Comparison of ENCODE assay signal across 16 cellular contexts in genomic region chr19:49872245-49873148, GRCh38. TPM values are rescaled to one million over a fixed set of nuclear protein-coding genes. Genes with fewer than 3 reads are reported as not detected.
DNase-seq lines count a peak whose midpoint lies in the region; ATAC-seq, FAIRE-seq and TF ChIP-seq lines count a peak whose summit lies in the region.
"Had no signal": no experiment of that assay in that cellular context is flagged by ENCODE, and none has a peak within 500 bp of the region (broad histone marks: within the 10 kb centered on the region; RNA-seq: fewer than 3 reads in every experiment).

No MANE protein-coding gene starts in this region.

- no peaks in the 10 kb centered on the region for H3K9me3 ChIP-seq in astrocyte (ENCODE audit: insufficient read depth, low read depth, low read length)
- H3K9me3 ChIP-seq in pancreas = no peaks in the 10 kb centered on the region
- H3K9me3 ChIP-seq: gastroesophageal sphincter, prostate gland, transverse colon had no signal

- H3K4me1 Mint-ChIP-seq in activated CD8-positive, alpha-beta T cell treated with anti-CD3 and anti-CD28 coated beads, Interleukin-2, amount 10 ng/mL, durations not matched to agents 7 days and 5 days (ENCODE audit: low read depth) = peaks cover 35% of the 10 kb centered on the region
- peaks cover 28% of the 10 kb centered on the region for H3K4me1 Mint-ChIP-seq in activated CD8-positive, alpha-beta T cell treated with anti-CD3 and anti-CD28 coated beads for 36 hours (ENCODE audit: low read depth)
- H3K4me1 Mint-ChIP-seq in astrocyte (ENCODE audit: low read depth, unreplicated experiment) = peaks cover 6% of the 10 kb centered on the region

- WGBS in pancreas, 2 donors = 84 to 88% methylated on average over 27 to 29 of the region's 29 CpGs

- H3K27ac ChIP-seq in astrocyte (ENCODE audit: low read depth, low read length) (no peak overlapping the region), pancreas (no peak overlapping the region)
- H3K27ac ChIP-seq: prostate gland, transverse colon had no signal

- no peak for FAIRE-seq in astrocyte (lab: Jason Lieb, UNC)
- FAIRE-seq in pancreas (lab: Jason Lieb, UNC) = no peak
- FAIRE-seq: endometrium, RCC 7860 had no signal

- H3K36me3 ChIP-seq in astrocyte (ENCODE audit: insufficient read depth, low read length) = peaks cover 4% of the 10 kb centered on the region
- no peaks in the 10 kb centered on the region for H3K36me3 ChIP-seq in pancreas
- H3K36me3 ChIP-seq: prostate gland, transverse colon had no signal

- H3K27me3 ChIP-seq in astrocyte (ENCODE audit: insufficient read depth, low read length) (no peaks in the 10 kb centered on the region), pancreas (no peaks in the 10 kb centered on the region)
- H3K27me3 ChIP-seq: gastroesophageal sphincter, transverse colon had no signal

- peaks cover 52% of the 10 kb centered on the region for H3K79me2 ChIP-seq in astrocyte (ENCODE audit: insufficient read depth, low read length)

- no peaks in the 10 kb centered on the region for H4K20me1 ChIP-seq in astrocyte (ENCODE audit: insufficient read depth, low read length)

- H3K36me3 Mint-ChIP-seq in activated CD8-positive, alpha-beta T cell treated with anti-CD3 and anti-CD28 coated beads, Interleukin-2, amount 10 ng/mL, durations not matched to agents 7 days and 5 days (ENCODE audit: low read depth) = no peaks in the 10 kb centered on the region
- peaks cover 3% of the 10 kb centered on the region for H3K36me3 Mint-ChIP-seq in activated CD8-positive, alpha-beta T cell treated with anti-CD3 and anti-CD28 coated beads for 36 hours (ENCODE audit: low read depth)
- peaks cover 14% of the 10 kb centered on the region for H3K36me3 Mint-ChIP-seq in astrocyte (ENCODE audit: low read depth, unreplicated experiment)

- DNase-seq in activated CD8-positive, alpha-beta T cell treated with anti-CD3 and anti-CD28 coated beads, Interleukin-2, amount 10 ng/mL, durations not matched to agents 7 days and 5 days = no peak
- no peak for DNase-seq in activated CD8-positive, alpha-beta T cell treated with anti-CD3 and anti-CD28 coated beads for 36 hours
- no peak for DNase-seq in astrocyte (ENCODE audit: low read depth)
- DNase-seq in pancreas = peak in 4 of 6 donors; percentile 24 to 82 (median 51)
- DNase-seq in kidney glomerular epithelial cell (lab: John Stamatoyannopoulos, UW) = no peak
- DNase-seq in superior temporal gyrus (ENCODE audit: extremely low spot score) = no peak
- DNase-seq: activated naive CD4-positive, alpha-beta T cell treated with anti-CD3 and anti-CD28 coated beads for 36 hours; H7; NCI-H146; stimulated activated CD8-positive, alpha-beta memory T cell treated with anti-CD3 and anti-CD28 coated beads, Interleukin-4, amount 100 ng/mL, for 48 hours; transverse colon had no signal

- no peak overlapping the region for H2AFZ ChIP-seq in astrocyte (ENCODE audit: low read depth, low read length)

- no peak for ATAC-seq in activated CD8-positive, alpha-beta T cell treated with anti-CD3 and anti-CD28 coated beads, Interleukin-2, amount 10 ng/mL, durations not matched to agents 7 days and 5 days
- no peak for ATAC-seq in activated CD8-positive, alpha-beta T cell treated with anti-CD3 and anti-CD28 coated beads for 36 hours
- no peak for ATAC-seq in pancreas
- ATAC-seq: gastroesophageal sphincter had no signal

- H3K27ac Mint-ChIP-seq in activated CD8-positive, alpha-beta T cell treated with anti-CD3 and anti-CD28 coated beads, Interleukin-2, amount 10 ng/mL, durations not matched to agents 7 days and 5 days = peak overlapping the region; percentile 74
- no peak overlapping the region for H3K27ac Mint-ChIP-seq in activated CD8-positive, alpha-beta T cell treated with anti-CD3 and anti-CD28 coated beads for 36 hours
- peak overlapping the region; percentile 34 for H3K27ac Mint-ChIP-seq in astrocyte (ENCODE audit: unreplicated experiment)
- H3K27ac Mint-ChIP-seq: activated naive CD4-positive, alpha-beta T cell treated with anti-CD3 and anti-CD28 coated beads for 36 hours had no signal

- CTCF ChIA-PET in activated CD8-positive, alpha-beta T cell treated with anti-CD3 and anti-CD28 coated beads, Interleukin-2, amount 10 ng/mL, durations not matched to agents 7 days and 5 days (lab: Charles Lee) = no interaction called here
- CTCF ChIA-PET in activated CD8-positive, alpha-beta T cell treated with anti-CD3 and anti-CD28 coated beads for 36 hours (lab: Charles Lee) = no interaction called here

- no peak overlapping the region for H3K4me3 Mint-ChIP-seq in activated CD8-positive, alpha-beta T cell treated with anti-CD3 and anti-CD28 coated beads, Interleukin-2, amount 10 ng/mL, durations not matched to agents 7 days and 5 days
- H3K4me3 Mint-ChIP-seq in activated CD8-positive, alpha-beta T cell treated with anti-CD3 and anti-CD28 coated beads for 36 hours = no peak overlapping the region
- H3K4me3 Mint-ChIP-seq in astrocyte (ENCODE audit: unreplicated experiment) = peak overlapping the region; percentile 60
- H3K4me3 Mint-ChIP-seq: activated naive CD4-positive, alpha-beta T cell treated with anti-CD3 and anti-CD28 coated beads for 36 hours had no signal

- H3K9ac ChIP-seq in astrocyte (ENCODE audit: low read length) = no peak overlapping the region

- no peaks in the 10 kb centered on the region for H3K27me3 Mint-ChIP-seq in activated CD8-positive, alpha-beta T cell treated with anti-CD3 and anti-CD28 coated beads, Interleukin-2, amount 10 ng/mL, durations not matched to agents 7 days and 5 days (ENCODE audit: low read depth)
- H3K27me3 Mint-ChIP-seq in activated CD8-positive, alpha-beta T cell treated with anti-CD3 and anti-CD28 coated beads for 36 hours = no peaks in the 10 kb centered on the region
- no peaks in the 10 kb centered on the region for H3K27me3 Mint-ChIP-seq in astrocyte (ENCODE audit: low read depth, unreplicated experiment)

- H3K4me2 ChIP-seq in astrocyte (ENCODE audit: low read length) = no peak overlapping the region

- intact Hi-C loops in activated CD8-positive, alpha-beta T cell treated with anti-CD3 and anti-CD28 coated beads for 36 hours (cut with micrococcal nuclease) = loop anchor here (10.0 kb wide), 1 partner anchor 52 kb away; the partner anchor contains the start of genes ATF5 and NUP62
- intact Hi-C loops in pancreas (cut with DNase I) = no loop called here

- POLR2A ChIA-PET in activated CD8-positive, alpha-beta T cell treated with anti-CD3 and anti-CD28 coated beads, Interleukin-2, amount 10 ng/mL, durations not matched to agents 7 days and 5 days (lab: Charles Lee) = interaction anchor here (0.6 kb wide), 1 partner anchor 10 kb away, joined by 3 read pairs; no protein-coding TSS in a partner anchor
- POLR2A ChIA-PET in activated CD8-positive, alpha-beta T cell treated with anti-CD3 and anti-CD28 coated beads for 36 hours (lab: Charles Lee) = interaction anchor here (0.7 to 2.1 kb wide), 2 partner anchors 21 to 42 kb away, joined by 3 to 6 read pairs; partner anchors contain the start of gene PTOV1

- no peak for TF ChIP-seq CTCF in activated CD8-positive, alpha-beta T cell treated with anti-CD3 and anti-CD28 coated beads for 36 hours (IDR thresholded peaks at IDR 0.05)
- TF ChIP-seq CTCF in astrocyte (IDR thresholded peaks at IDR 0.05; ENCODE audit: insufficient read depth, low read depth, low read length) (no peak), pancreas (IDR thresholded peaks at IDR 0.05) (no peak)

- H3K4me1 ChIP-seq in astrocyte (ENCODE audit: insufficient read depth, low read length) (peaks cover 30% of the 10 kb centered on the region), pancreas (peaks cover 7 to 24% (median 13%) of the 10 kb centered on the region in 3 donors)

- no peak overlapping the region for H3K4me3 ChIP-seq in astrocyte (ENCODE audit: insufficient read depth, low read depth, low read length)
- no peak overlapping the region for H3K4me3 ChIP-seq in pancreas
- H3K4me3 ChIP-seq: gastroesophageal sphincter, prostate gland, transverse colon had no signal

- H3K9me3 Mint-ChIP-seq in activated CD8-positive, alpha-beta T cell treated with anti-CD3 and anti-CD28 coated beads, Interleukin-2, amount 10 ng/mL, durations not matched to agents 7 days and 5 days (ENCODE audit: insufficient read depth) = no peaks in the 10 kb centered on the region
- no peaks in the 10 kb centered on the region for H3K9me3 Mint-ChIP-seq in activated CD8-positive, alpha-beta T cell treated with anti-CD3 and anti-CD28 coated beads for 36 hours
- H3K9me3 Mint-ChIP-seq in astrocyte (ENCODE audit: unreplicated experiment) = no peaks in the 10 kb centered on the region
- H3K9me3 Mint-ChIP-seq: activated naive CD4-positive, alpha-beta T cell treated with anti-CD3 and anti-CD28 coated beads for 36 hours had no signal

RNA-seq across cellular contexts. Expression of gene AKT1S1, which starts 4.7 kb away (rescaled TPM):
- total RNA-seq in activated CD8-positive, alpha-beta T cell treated with anti-CD3 and anti-CD28 coated beads, Interleukin-2, amount 10 ng/mL, durations not matched to agents 7 days and 5 days = 10 to 100 TPM; 15.6 to 16.4 TPM
- 10 to 100 TPM; 17.5 to 19.5 TPM for total RNA-seq in activated CD8-positive, alpha-beta T cell treated with anti-CD3 and anti-CD28 coated beads for 36 hours
- total RNA-seq in astrocyte (104 and 116 TPM in 2 replicates), pancreas (10 to 100 TPM; 13.8 to 22.1 (median 16.2) TPM)
- 10 to 100 TPM; 22.7 to 31.1 TPM for polyA plus RNA-seq in pancreas

RNA-seq across cellular contexts. Expression of gene TBC1D17, which starts 5.0 kb away (rescaled TPM):
- total RNA-seq in activated CD8-positive, alpha-beta T cell treated with anti-CD3 and anti-CD28 coated beads, Interleukin-2, amount 10 ng/mL, durations not matched to agents 7 days and 5 days = 10 to 100 TPM; 28.6 to 30.8 TPM
- 10 to 100 TPM; 26.6 to 26.8 TPM for total RNA-seq in activated CD8-positive, alpha-beta T cell treated with anti-CD3 and anti-CD28 coated beads for 36 hours
- total RNA-seq in astrocyte = 29.1 and 32.2 TPM in 2 replicates
- total RNA-seq in pancreas = 10 to 100 TPM; 21.0 to 34.3 (median 29.9) TPM
- polyA plus RNA-seq in pancreas = 10 to 100 TPM; 74.0 to 99.3 TPM

RNA-seq across cellular contexts. Expression of gene PNKP, which starts 5.1 kb away (rescaled TPM):
- total RNA-seq in activated CD8-positive, alpha-beta T cell treated with anti-CD3 and anti-CD28 coated beads, Interleukin-2, amount 10 ng/mL, durations not matched to agents 7 days and 5 days = 100 to 1,000 TPM; 113 to 120 TPM
- total RNA-seq in activated CD8-positive, alpha-beta T cell treated with anti-CD3 and anti-CD28 coated beads for 36 hours = 10 to 100 TPM; 58.8 to 65.9 TPM
- 49.1 and 54.8 TPM in 2 replicates for total RNA-seq in astrocyte
- 10 to 100 TPM; 28.7 to 52.4 (median 34.6) TPM for total RNA-seq in pancreas
- 100 to 1,000 TPM in 1 of 2 donors, 10 to 100 TPM in 1; 76.0 to 154 TPM for polyA plus RNA-seq in pancreas

RNA-seq across cellular contexts. Expression of gene PTOV1, which starts 21.5 kb away (rescaled TPM):
- 10 to 100 TPM; 78.8 to 94.3 TPM for total RNA-seq in activated CD8-positive, alpha-beta T cell treated with anti-CD3 and anti-CD28 coated beads, Interleukin-2, amount 10 ng/mL, durations not matched to agents 7 days and 5 days
- 10 to 100 TPM; 87.4 to 88.5 TPM for total RNA-seq in activated CD8-positive, alpha-beta T cell treated with anti-CD3 and anti-CD28 coated beads for 36 hours
- total RNA-seq in astrocyte (162 and 172 TPM in 2 replicates), pancreas (100 to 1,000 TPM in 1 of 6 donors, 10 to 100 TPM in 5; 48.8 to 116 (median 72.8) TPM)
- 100 to 1,000 TPM; 177 to 191 TPM for polyA plus RNA-seq in pancreas

RNA-seq across cellular contexts. Expression of gene IL4I1, which starts 24.2 kb away (rescaled TPM):
- total RNA-seq in activated CD8-positive, alpha-beta T cell treated with anti-CD3 and anti-CD28 coated beads, Interleukin-2, amount 10 ng/mL, durations not matched to agents 7 days and 5 days = 1 to 10 TPM; 1.2 to 1.6 TPM
- 10 to 100 TPM; 16.1 to 16.2 TPM for total RNA-seq in activated CD8-positive, alpha-beta T cell treated with anti-CD3 and anti-CD28 coated beads for 36 hours
- total RNA-seq in astrocyte (0.27 and 0.50 TPM in 2 replicates), pancreas (1 to 10 TPM in 2 of 6 donors, under 1 TPM in 4; 0.23 to 4.0 (median 0.63) TPM)
- polyA plus RNA-seq in pancreas = 1 to 10 TPM in 1 of 2 donors, under 1 TPM in 1; 0.45 to 1.1 TPM
- total RNA-seq: NCI-H460 had no signal

Comparison
In these comparisons a context has a peak if more than half of its experiments do, and no peak if none do; other contexts are left out.
1. DNase-seq: peak in pancreas (4 of 6); none in activated CD8-positive, alpha-beta T cell treated with anti-CD3 and anti-CD28 coated beads, Interleukin-2, amount 10 ng/mL, durations not matched to agents 7 days and 5 days (single experiment), activated CD8-positive, alpha-beta T cell treated with anti-CD3 and anti-CD28 coated beads for 36 hours (single experiment), astrocyte (single experiment), kidney glomerular epithelial cell (single experiment) and superior temporal gyrus (single experiment).